Comparison of ENCODE assay signal across 8 cellular contexts in the genomic region with DNA sequence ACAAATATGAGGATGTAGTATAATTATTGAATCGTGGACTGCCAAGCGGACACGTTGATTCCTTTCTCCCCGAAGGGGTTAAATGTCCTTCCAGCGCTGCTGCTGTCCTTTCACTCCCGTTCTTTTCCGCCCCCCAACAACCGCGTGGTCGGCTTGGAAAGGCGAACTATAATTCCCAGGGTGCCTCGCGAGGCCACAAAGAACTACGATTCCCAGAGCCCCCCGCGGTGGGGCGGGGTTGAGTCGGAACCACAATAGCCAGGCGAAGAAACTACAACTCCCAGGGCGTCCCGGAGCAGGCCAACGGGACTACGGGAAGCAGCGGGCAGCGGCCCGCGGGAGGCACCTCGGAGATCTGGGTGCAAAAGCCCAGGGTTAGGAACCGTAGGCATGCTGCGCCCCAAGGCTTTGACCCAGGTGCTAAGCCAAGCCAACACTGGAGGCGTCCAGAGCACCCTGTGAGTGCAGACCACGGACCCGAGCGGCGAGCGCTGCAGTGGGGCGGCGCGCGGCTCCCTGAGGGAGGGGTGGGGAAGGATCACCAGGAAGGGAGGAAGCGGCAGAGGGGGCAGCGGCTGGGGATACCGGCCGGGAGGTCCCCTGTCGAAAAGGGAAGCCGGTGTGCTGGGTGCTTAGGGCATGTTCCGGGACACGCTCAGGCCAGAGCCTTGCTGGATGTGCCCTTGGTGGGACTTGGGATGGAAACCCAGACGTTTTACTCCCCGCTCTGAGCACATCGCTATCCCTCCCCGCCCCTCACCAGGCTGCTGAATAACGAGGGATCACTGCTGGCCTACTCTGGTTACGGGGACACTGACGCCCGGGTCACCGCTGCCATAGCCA. TPM values are rescaled to one million over a fixed set of nuclear protein-coding genes. Genes with fewer than 3 reads are reported as not detected.
DNase-seq lines count a peak whose midpoint lies in the region; ATAC-seq, FAIRE-seq and TF ChIP-seq lines count a peak whose summit lies in the region.

A gene (plus strand): TSS at position 283 of the 843 bp plus-strand sequence. CDS start 108 bp downstream, at position 391.

- peaks cover 7% of the 10 kb centered on the region for H3K36me3 ChIP-seq in bronchial epithelial cell (ENCODE audit: control insufficient read depth, insufficient read depth, low read length)

- in situ Hi-C loops in ACHN (cut with HindIII; ENCODE audit: low pct_ligation_motif_present, low pct_unique_long_range_greater_than_20kb, low sequenced_read_pairs), result no loop called here

- no peak for TF ChIP-seq CTCF in WI38 (IDR thresholded peaks at IDR 0.05; ENCODE audit: low read depth, low read length)
- TF ChIP-seq CTCF in bronchial epithelial cell (IDR thresholded peaks at IDR 0.05; ENCODE audit: insufficient read depth, low read length, severe bottlenecking), result no peak

- no peaks in the 10 kb centered on the region for H3K27me3 ChIP-seq in bronchial epithelial cell (ENCODE audit: control insufficient read depth, insufficient read depth, low read length)

- H3K4me3 ChIP-seq in WI38 (ENCODE audit: low read depth, low read length) (peak within 1 kb of the TSS; percentile 79), bronchial epithelial cell (ENCODE audit: low read depth, low read length) (peak within 1 kb of the TSS; percentile 81)

- ATAC-seq in GM18907 (IDR thresholded peaks at IDR 0.05; ENCODE audit: unreplicated experiment) (peak; percentile 79), HG03159 (IDR thresholded peaks at IDR 0.05; ENCODE audit: unreplicated experiment) (peak; percentile 75)

- FAIRE-seq in bronchial epithelial cell (lab: Jason Lieb, UNC), result no peak

- peak; percentile 99 for DNase-seq in ACHN
- peak; percentile 98 for DNase-seq in NCI-H2227 treated with DMSO at 0.1 percent for 48 hours (lab: John Stamatoyannopoulos, UW)
- DNase-seq in bronchial epithelial cell (ENCODE audit: low read depth), result peak; percentile 91
- peak; percentile 91 for DNase-seq in iPS-NIHi7 (ENCODE audit: extremely low spot score)
- DNase-seq in smooth muscle cell of the brain vasculature (ENCODE audit: low read depth, low spot score), result peak; percentile 92

RNA-seq across cellular contexts. Expression of the gene that starts here (rescaled TPM):
- total RNA-seq in bronchial epithelial cell, result 46.6 and 74.6 TPM in 2 replicates

Comparison
In these comparisons a context has a peak if more than half of its experiments do, and no peak if none do; other contexts are left out.
1. Peak in every context shown above with its lines: DNase-seq, ATAC-seq and H3K4me3 ChIP-seq.